Comparison of ENCODE assay signal across 24 cellular contexts in genomic region chr1:235860829-235861228, GRCh38.
"Had no signal": no experiment of that assay in that cellular context is flagged by ENCODE, and none has a peak within 500 bp of the region (broad histone marks: within the 10 kb centered on the region; RNA-seq: fewer than 3 reads in every experiment).

No MANE protein-coding gene starts in this region.

- H3K9me3 Mint-ChIP-seq: naive thymus-derived CD8-positive, alpha-beta T cell; nephron; neural crest cell; stimulated activated naive CD8-positive, alpha-beta T cell treated with anti-CD3 and anti-CD28 coated beads, Interleukin-15, amount 100 ng/mL, for 72 hours had no signal

- ATAC-seq: naive thymus-derived CD8-positive, alpha-beta T cell; right lobe of liver; stimulated activated memory B cell treated with anti-CD40 and anti-IgM and Interleukin-4, amounts not matched to agents 10 μg/mL and 1 μg/mL and 100 μg/mL, for 72 hours; stimulated activated naive CD8-positive, alpha-beta T cell treated with anti-CD3 and anti-CD28 coated beads, Interleukin-15, amount 100 ng/mL, for 72 hours had no signal

- H3K36me3 Mint-ChIP-seq: naive thymus-derived CD8-positive, alpha-beta T cell; type B pancreatic cell had no signal

- H3K27me3 Mint-ChIP-seq: memory B cell; naive thymus-derived CD8-positive, alpha-beta T cell; stimulated activated memory B cell treated with anti-CD40 and anti-IgM and Interleukin-4, amounts not matched to agents 10 μg/mL and 1 μg/mL and 100 μg/mL, for 72 hours; stimulated activated naive CD8-positive, alpha-beta T cell treated with anti-CD3 and anti-CD28 coated beads, Interleukin-15, amount 100 ng/mL, for 72 hours had no signal

- H3K4me2 ChIP-seq: smooth muscle cell had no signal

- H3K4me3 Mint-ChIP-seq: memory B cell; naive thymus-derived CD8-positive, alpha-beta T cell; nephron; neural crest cell; stimulated activated memory B cell treated with anti-CD40 and anti-IgM and Interleukin-4, amounts not matched to agents 10 μg/mL and 1 μg/mL and 100 μg/mL, for 72 hours; type B pancreatic cell had no signal

- H3K9me3 ChIP-seq: left ventricle myocardium inferior, right atrium auricular region, right lobe of liver, tibial nerve, vagina had no signal

- DNase-seq: hippocampal formation; left ventricle myocardium inferior; midbrain; naive thymus-derived CD8-positive, alpha-beta T cell; occipital lobe; right lobe of liver; stimulated activated CD4-positive, alpha-beta T cell treated with anti-CD3 and anti-CD28 coated beads, Interleukin-1b, Interleukin-23, amount 100 ng/mL, for 48 hours; stimulated activated CD4-positive, alpha-beta T cell treated with anti-CD3 and anti-CD28 coated beads, Interleukin-2, amount 100 ng/mL, for 48 hours; stimulated activated CD4-positive, alpha-beta T cell treated with anti-CD3 and anti-CD28 coated beads, Interleukin-4, amount 100 ng/mL, for 4 hours; stimulated activated CD8-positive, alpha-beta memory T cell treated with anti-CD3 and anti-CD28 coated beads, Interleukin-4, amount 100 ng/mL, for 48 hours; stimulated activated naive CD4-positive, alpha-beta T cell treated with Interleukin-2 at 50 U/mL for 16 hours; stimulated activated naive CD8-positive, alpha-beta T cell treated with anti-CD3 and anti-CD28 coated beads, Interleukin-15, amount 100 ng/mL, for 72 hours; substantia nigra had no signal

- H3K27ac ChIP-seq: left ventricle myocardium inferior, right atrium auricular region, right lobe of liver, tibial nerve, vagina had no signal

- H3K4me3 ChIP-seq: left ventricle myocardium inferior, lung, right atrium auricular region, right lobe of liver, smooth muscle cell, tibial nerve, vagina had no signal

- H3K27me3 ChIP-seq: right atrium auricular region, right lobe of liver, tibial nerve, vagina had no signal

- H3K27ac Mint-ChIP-seq: memory B cell; nephron; progenitor cell of endocrine pancreas; stimulated activated memory B cell treated with anti-CD40 and anti-IgM and Interleukin-4, amounts not matched to agents 10 μg/mL and 1 μg/mL and 100 μg/mL, for 72 hours; stimulated activated naive CD8-positive, alpha-beta T cell treated with anti-CD3 and anti-CD28 coated beads, Interleukin-15, amount 100 ng/mL, for 72 hours; type B pancreatic cell had no signal

- H3K36me3 ChIP-seq: left ventricle myocardium inferior, right atrium auricular region, right lobe of liver, tibial nerve, vagina had no signal
